Comparison of ENCODE assay signal across 1 cellular context in the genomic region with DNA sequence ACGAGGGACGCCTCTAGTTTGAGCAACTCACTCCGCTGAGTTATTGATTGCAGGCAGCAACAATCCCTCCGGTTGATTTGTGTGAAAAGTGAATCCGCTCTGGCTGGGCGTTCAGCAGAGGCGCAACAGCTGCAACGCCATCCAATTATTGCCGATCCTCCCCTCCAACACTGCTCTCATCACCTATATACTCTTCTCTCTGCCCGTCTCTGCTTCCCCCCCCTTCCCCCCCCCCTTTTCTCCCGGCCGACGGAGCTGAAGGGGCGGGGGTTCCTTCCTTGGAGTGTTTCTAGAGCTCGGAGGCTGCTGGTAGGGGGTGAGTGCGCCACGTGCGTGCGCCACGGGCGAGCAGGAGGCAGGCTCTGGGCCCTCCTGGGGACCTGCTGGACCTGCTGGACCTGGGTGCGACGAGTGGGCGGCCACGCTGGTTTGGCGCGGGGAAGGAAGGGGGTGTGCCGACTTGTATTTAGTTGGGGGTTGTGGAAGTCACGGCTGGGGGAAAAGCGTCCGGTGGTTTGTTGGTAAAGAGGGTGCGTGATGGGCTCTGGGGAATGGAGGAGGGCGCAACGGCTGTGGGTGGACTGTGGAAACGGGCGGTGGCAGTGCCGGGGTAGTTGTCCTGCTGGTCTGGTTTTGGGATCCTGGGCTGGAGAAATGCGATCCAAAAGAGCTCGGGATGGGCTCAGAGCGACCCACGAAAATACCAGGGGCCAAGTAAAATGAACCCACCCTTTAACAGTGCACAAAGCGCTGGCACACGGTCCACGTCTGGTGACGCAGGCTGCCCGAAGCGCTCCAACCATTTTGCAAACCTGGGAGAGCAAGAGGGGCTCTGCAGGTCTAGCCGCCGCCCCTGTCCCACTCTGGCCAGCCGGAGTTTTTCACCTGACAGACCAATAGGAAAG.
TF ChIP-seq lines count a peak whose summit lies in the region.

No MANE protein-coding gene starts in this region.

TF ChIP-seq in HEK293, 187 proteins besides CTCF, POLR2A, EP300 and RAD21 (continued from another document):
- TF ChIP-seq, protein P1, sequence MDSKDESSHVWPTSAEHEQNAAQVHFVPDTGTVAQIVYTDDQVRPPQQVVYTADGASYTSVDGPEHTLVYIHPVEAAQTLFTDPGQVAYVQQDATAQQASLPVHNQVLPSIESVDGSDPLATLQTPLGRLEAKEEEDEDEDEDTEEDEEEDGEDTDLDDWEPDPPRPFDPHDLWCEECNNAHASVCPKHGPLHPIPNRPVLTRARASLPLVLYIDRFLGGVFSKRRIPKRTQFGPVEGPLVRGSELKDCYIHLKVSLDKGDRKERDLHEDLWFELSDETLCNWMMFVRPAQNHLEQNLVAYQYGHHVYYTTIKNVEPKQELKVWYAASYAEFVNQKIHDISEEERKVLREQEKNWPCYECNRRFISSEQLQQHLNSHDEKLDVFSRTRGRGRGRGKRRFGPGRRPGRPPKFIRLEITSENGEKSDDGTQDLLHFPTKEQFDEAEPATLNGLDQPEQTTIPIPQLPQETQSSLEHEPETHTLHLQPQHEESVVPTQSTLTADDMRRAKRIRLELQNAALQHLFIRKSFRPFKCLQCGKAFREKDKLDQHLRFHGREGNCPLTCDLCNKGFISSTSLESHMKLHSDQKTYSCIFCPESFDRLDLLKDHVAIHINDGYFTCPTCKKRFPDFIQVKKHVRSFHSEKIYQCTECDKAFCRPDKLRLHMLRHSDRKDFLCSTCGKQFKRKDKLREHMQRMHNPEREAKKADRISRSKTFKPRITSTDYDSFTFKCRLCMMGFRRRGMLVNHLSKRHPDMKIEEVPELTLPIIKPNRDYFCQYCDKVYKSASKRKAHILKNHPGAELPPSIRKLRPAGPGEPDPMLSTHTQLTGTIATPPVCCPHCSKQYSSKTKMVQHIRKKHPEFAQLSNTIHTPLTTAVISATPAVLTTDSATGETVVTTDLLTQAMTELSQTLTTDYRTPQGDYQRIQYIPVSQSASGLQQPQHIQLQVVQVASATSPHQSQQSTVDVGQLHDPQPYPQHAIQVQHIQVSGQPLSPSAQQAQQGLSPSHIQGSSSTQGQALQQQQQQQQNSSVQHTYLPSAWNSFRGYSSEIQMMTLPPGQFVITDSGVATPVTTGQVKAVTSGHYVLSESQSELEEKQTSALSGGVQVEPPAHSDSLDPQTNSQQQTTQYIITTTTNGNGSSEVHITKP (tag by site-specific recombination; IDR thresholded peaks at IDR 0.05): 0 out of 2 replicates have a peak, but pooled peaks have one; percentile 11
- peak; percentile 64 for TF ChIP-seq ZIC2 (tag by site-specific recombination; IDR thresholded peaks at IDR 0.05)
- TF ChIP-seq ZNF423 (tag by site-specific recombination; IDR thresholded peaks at IDR 0.05): peak; percentile 68; the same call in 1 of the 2 replicates
- TF ChIP-seq ZNF626 (tag by site-specific recombination; IDR thresholded peaks at IDR 0.05): no peak
- TF ChIP-seq, protein P2, sequence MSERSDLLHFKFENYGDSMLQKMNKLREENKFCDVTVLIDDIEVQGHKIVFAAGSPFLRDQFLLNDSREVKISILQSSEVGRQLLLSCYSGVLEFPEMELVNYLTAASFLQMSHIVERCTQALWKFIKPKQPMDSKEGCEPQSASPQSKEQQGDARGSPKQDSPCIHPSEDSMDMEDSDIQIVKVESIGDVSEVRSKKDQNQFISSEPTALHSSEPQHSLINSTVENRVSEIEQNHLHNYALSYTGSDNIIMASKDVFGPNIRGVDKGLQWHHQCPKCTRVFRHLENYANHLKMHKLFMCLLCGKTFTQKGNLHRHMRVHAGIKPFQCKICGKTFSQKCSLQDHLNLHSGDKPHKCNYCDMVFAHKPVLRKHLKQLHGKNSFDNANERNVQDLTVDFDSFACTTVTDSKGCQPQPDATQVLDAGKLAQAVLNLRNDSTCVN (tag by site-specific recombination; optimal IDR thresholded peaks at IDR 0.05): peak; percentile 48
- TF ChIP-seq GLIS2 (tag by site-specific recombination; IDR thresholded peaks at IDR 0.05): peak; percentile 64
- TF ChIP-seq ZNF239 (tag by site-specific recombination; IDR thresholded peaks at IDR 0.05): no peak
- TF ChIP-seq ZBTB8A (tag by site-specific recombination; IDR thresholded peaks at IDR 0.05): peak; percentile 44
- TF ChIP-seq ZNF792 (tag by site-specific recombination; IDR thresholded peaks at IDR 0.05): no peak
- TF ChIP-seq, protein P3, sequence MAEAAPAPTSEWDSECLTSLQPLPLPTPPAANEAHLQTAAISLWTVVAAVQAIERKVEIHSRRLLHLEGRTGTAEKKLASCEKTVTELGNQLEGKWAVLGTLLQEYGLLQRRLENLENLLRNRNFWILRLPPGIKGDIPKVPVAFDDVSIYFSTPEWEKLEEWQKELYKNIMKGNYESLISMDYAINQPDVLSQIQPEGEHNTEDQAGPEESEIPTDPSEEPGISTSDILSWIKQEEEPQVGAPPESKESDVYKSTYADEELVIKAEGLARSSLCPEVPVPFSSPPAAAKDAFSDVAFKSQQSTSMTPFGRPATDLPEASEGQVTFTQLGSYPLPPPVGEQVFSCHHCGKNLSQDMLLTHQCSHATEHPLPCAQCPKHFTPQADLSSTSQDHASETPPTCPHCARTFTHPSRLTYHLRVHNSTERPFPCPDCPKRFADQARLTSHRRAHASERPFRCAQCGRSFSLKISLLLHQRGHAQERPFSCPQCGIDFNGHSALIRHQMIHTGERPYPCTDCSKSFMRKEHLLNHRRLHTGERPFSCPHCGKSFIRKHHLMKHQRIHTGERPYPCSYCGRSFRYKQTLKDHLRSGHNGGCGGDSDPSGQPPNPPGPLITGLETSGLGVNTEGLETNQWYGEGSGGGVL (tag by site-specific recombination; IDR thresholded peaks at IDR 0.05): peak; percentile 87
- TF ChIP-seq SP3 (tag by site-specific recombination; IDR thresholded peaks at IDR 0.05): no peak
- no peak for TF ChIP-seq HOXA7 (CRISPR knock-in tag; IDR thresholded peaks at IDR 0.05; ENCODE audit: borderline replicate concordance)
- TF ChIP-seq ZFP41 (tag by site-specific recombination; IDR thresholded peaks at IDR 0.05; ENCODE audit: borderline replicate concordance): no peak
- TF ChIP-seq, protein P4, sequence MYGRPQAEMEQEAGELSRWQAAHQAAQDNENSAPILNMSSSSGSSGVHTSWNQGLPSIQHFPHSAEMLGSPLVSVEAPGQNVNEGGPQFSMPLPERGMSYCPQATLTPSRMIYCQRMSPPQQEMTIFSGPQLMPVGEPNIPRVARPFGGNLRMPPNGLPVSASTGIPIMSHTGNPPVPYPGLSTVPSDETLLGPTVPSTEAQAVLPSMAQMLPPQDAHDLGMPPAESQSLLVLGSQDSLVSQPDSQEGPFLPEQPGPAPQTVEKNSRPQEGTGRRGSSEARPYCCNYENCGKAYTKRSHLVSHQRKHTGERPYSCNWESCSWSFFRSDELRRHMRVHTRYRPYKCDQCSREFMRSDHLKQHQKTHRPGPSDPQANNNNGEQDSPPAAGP (tag by site-specific recombination; IDR thresholded peaks at IDR 0.05): no peak
- TF ChIP-seq, protein P5, sequence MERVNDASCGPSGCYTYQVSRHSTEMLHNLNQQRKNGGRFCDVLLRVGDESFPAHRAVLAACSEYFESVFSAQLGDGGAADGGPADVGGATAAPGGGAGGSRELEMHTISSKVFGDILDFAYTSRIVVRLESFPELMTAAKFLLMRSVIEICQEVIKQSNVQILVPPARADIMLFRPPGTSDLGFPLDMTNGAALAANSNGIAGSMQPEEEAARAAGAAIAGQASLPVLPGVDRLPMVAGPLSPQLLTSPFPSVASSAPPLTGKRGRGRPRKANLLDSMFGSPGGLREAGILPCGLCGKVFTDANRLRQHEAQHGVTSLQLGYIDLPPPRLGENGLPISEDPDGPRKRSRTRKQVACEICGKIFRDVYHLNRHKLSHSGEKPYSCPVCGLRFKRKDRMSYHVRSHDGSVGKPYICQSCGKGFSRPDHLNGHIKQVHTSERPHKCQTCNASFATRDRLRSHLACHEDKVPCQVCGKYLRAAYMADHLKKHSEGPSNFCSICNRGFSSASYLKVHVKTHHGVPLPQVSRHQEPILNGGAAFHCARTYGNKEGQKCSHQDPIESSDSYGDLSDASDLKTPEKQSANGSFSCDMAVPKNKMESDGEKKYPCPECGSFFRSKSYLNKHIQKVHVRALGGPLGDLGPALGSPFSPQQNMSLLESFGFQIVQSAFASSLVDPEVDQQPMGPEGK (tag by site-specific recombination; IDR thresholded peaks at IDR 0.05): 0 out of 2 replicates have a peak, but pooled peaks have one; percentile 40
- TF ChIP-seq ZBTB21 (tag by site-specific recombination; IDR thresholded peaks at IDR 0.05): no peak
- TF ChIP-seq ZFHX2 (tag by site-specific recombination; conservative IDR thresholded peaks at IDR 0.05): peak; percentile 54
- TF ChIP-seq EGR2 (tag by site-specific recombination; IDR thresholded peaks at IDR 0.05; ENCODE audit: low read depth): peak; percentile 36; the same call in 1 of the 2 replicates
- TF ChIP-seq ZNF274 (IDR thresholded peaks at IDR 0.05; ENCODE audit: low read length): no peak
- TF ChIP-seq ZNF274 (tag by site-specific recombination; IDR thresholded peaks at IDR 0.05; ENCODE audit: borderline replicate concordance): no peak
- no peak for TF ChIP-seq ZNF629 (tag by site-specific recombination; IDR thresholded peaks at IDR 0.05)
- peak; percentile 23; the same call in 1 of the 2 replicates for TF ChIP-seq BCL11B (tag by site-specific recombination; IDR thresholded peaks at IDR 0.05; ENCODE audit: low read depth)
- TF ChIP-seq SCRT2 (tag by site-specific recombination; IDR thresholded peaks at IDR 0.05): peak; percentile 53; the same call in 1 of the 2 replicates
- no peak for TF ChIP-seq ZNF132 (tag by site-specific recombination; IDR thresholded peaks at IDR 0.05; ENCODE audit: borderline replicate concordance)
- TF ChIP-seq KLF9 (tag by site-specific recombination; IDR thresholded peaks at IDR 0.05; ENCODE audit: low read depth): peak; percentile 53
- TF ChIP-seq ZBTB17 (tag by site-specific recombination; IDR thresholded peaks at IDR 0.05): 0 out of 2 replicates have a peak, but pooled peaks have one; percentile 37
- TF ChIP-seq, protein P6, sequence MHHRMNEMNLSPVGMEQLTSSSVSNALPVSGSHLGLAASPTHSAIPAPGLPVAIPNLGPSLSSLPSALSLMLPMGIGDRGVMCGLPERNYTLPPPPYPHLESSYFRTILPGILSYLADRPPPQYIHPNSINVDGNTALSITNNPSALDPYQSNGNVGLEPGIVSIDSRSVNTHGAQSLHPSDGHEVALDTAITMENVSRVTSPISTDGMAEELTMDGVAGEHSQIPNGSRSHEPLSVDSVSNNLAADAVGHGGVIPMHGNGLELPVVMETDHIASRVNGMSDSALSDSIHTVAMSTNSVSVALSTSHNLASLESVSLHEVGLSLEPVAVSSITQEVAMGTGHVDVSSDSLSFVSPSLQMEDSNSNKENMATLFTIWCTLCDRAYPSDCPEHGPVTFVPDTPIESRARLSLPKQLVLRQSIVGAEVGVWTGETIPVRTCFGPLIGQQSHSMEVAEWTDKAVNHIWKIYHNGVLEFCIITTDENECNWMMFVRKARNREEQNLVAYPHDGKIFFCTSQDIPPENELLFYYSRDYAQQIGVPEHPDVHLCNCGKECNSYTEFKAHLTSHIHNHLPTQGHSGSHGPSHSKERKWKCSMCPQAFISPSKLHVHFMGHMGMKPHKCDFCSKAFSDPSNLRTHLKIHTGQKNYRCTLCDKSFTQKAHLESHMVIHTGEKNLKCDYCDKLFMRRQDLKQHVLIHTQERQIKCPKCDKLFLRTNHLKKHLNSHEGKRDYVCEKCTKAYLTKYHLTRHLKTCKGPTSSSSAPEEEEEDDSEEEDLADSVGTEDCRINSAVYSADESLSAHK (tag by site-specific recombination; IDR thresholded peaks at IDR 0.05): 0 out of 2 replicates have a peak, but pooled peaks have one; percentile 34
- no peak for TF ChIP-seq ZNF624 (tag by site-specific recombination; IDR thresholded peaks at IDR 0.05)
- no peak for TF ChIP-seq ZNF2 (tag by site-specific recombination; IDR thresholded peaks at IDR 0.05)
- TF ChIP-seq, protein P7, sequence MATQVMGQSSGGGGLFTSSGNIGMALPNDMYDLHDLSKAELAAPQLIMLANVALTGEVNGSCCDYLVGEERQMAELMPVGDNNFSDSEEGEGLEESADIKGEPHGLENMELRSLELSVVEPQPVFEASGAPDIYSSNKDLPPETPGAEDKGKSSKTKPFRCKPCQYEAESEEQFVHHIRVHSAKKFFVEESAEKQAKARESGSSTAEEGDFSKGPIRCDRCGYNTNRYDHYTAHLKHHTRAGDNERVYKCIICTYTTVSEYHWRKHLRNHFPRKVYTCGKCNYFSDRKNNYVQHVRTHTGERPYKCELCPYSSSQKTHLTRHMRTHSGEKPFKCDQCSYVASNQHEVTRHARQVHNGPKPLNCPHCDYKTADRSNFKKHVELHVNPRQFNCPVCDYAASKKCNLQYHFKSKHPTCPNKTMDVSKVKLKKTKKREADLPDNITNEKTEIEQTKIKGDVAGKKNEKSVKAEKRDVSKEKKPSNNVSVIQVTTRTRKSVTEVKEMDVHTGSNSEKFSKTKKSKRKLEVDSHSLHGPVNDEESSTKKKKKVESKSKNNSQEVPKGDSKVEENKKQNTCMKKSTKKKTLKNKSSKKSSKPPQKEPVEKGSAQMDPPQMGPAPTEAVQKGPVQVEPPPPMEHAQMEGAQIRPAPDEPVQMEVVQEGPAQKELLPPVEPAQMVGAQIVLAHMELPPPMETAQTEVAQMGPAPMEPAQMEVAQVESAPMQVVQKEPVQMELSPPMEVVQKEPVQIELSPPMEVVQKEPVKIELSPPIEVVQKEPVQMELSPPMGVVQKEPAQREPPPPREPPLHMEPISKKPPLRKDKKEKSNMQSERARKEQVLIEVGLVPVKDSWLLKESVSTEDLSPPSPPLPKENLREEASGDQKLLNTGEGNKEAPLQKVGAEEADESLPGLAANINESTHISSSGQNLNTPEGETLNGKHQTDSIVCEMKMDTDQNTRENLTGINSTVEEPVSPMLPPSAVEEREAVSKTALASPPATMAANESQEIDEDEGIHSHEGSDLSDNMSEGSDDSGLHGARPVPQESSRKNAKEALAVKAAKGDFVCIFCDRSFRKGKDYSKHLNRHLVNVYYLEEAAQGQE (tag by site-specific recombination; IDR thresholded peaks at IDR 0.05): peak; percentile 52; the same call in 1 of the 2 replicates
